In genomic region chr6:30617565-30618269, GRCh38 we compare ENCODE assay signal across 7 cellular contexts. TPM values are rescaled to one million over a fixed set of nuclear protein-coding genes. Genes with fewer than 3 reads are reported as not detected.
DNase-seq lines count a peak whose midpoint lies in the region; ATAC-seq, FAIRE-seq and TF ChIP-seq lines count a peak whose summit lies in the region.

MRPS18B (plus strand) TSS chr6:30617840; CDS start chr6:30617866, 26 bp downstream.

- intact Hi-C loops in body of pancreas (cut with DNase I) (no loop called here), gastrocnemius medialis (cut with DNase I; ENCODE audit: low total_unique reads) (loop anchor here (1.0 to 10.0 kb wide), 7 partner anchors 47 to 1207 kb away; partner anchors contain the start of genes ABCF1, DDX39B, DHX16 and GNL1)

- FAIRE-seq in TTC549 (lab: Jason Lieb, UNC): peak; percentile 13

- in situ Hi-C loops in gastrocnemius medialis (cut with MboI; ENCODE audit: low sequenced_read_pairs in 4 of 4): loop anchor here in 1 of 4 donors (25.0 kb wide), 1 partner anchor 1570 kb away; the partner anchor contains the start of genes AGER, AGPAT1, GPSM3 and PBX2

- DNase-seq in NCI-H2107 (lab: John Stamatoyannopoulos, UW) (peak; percentile 80), body of pancreas (peak; percentile 98 to 99 (median 98)), iPS DF 6.9 (ENCODE audit: low read depth, low spot score) (peak; percentile 94), gastrocnemius medialis (peak; percentile 98 to 99)

- WGBS in body of pancreas, 2 donors: 0% methylated on average over 34 of the region's 34 CpGs
- whole genome bisulfite sequencing in iPS DF 6.9 (ENCODE audit: insufficient coverage, insufficient read length): no CpG with 5 or more reads among the region's 34 CpGs

- no peaks in the 10 kb centered on the region for H3K9me3 ChIP-seq in body of pancreas
- H3K9me3 ChIP-seq in iPS DF 6.9 (ENCODE audit: control insufficient read depth, insufficient read depth, low read length): no peaks in the 10 kb centered on the region
- no peaks in the 10 kb centered on the region for H3K9me3 ChIP-seq in gastrocnemius medialis

- H3K36me3 ChIP-seq in body of pancreas (replicated peaks in 1 of 2; ENCODE audit: insufficient read depth in 1 of 2, low read depth in 2 of 2) (peaks cover 0 to 9% of the 10 kb centered on the region in 2 donors), iPS DF 6.9 (ENCODE audit: control insufficient read depth, insufficient read depth, low read length) (peaks cover 15% of the 10 kb centered on the region; the same call in 1 of the 2 replicates), gastrocnemius medialis (peaks cover 3 to 48% of the 10 kb centered on the region in 2 donors)

- TF ChIP-seq CTCF in body of pancreas (IDR thresholded peaks at IDR 0.05): peak in 1 of 7 experiments; percentile 15
- no peak for TF ChIP-seq CTCF in gastrocnemius medialis (IDR thresholded peaks at IDR 0.05 in 4 of 5, conservative IDR thresholded peaks at IDR 0.05 in 1 of 5)

- peak; percentile 49 for ATAC-seq in GM18519 (IDR thresholded peaks at IDR 0.05; ENCODE audit: low FRiP score, unreplicated experiment)
- peak; percentile 38 for ATAC-seq in HG03060 (IDR thresholded peaks at IDR 0.05; ENCODE audit: low read depth, unreplicated experiment)
- ATAC-seq in body of pancreas: peak; percentile 80
- peak; percentile 77 to 84 for ATAC-seq in gastrocnemius medialis

- no peaks in the 10 kb centered on the region for H3K27me3 ChIP-seq in body of pancreas
- no peaks in the 10 kb centered on the region for H3K27me3 ChIP-seq in iPS DF 6.9 (ENCODE audit: control insufficient read depth, insufficient read depth, low read length)
- no peaks in the 10 kb centered on the region for H3K27me3 ChIP-seq in gastrocnemius medialis

- TF ChIP-seq POLR2A in body of pancreas (IDR thresholded peaks at IDR 0.05): peak in 2 of 3 donors; percentile 4 to 51
- peak in 1 of 2 donors; percentile 79 for TF ChIP-seq POLR2A in gastrocnemius medialis (IDR thresholded peaks at IDR 0.05)

- H3K4me1 ChIP-seq in body of pancreas (peaks cover 30% of the 10 kb centered on the region), iPS DF 6.9 (ENCODE audit: control insufficient read depth, insufficient read depth, low read length) (no peaks in the 10 kb centered on the region; the same call in 1 of the 2 replicates), gastrocnemius medialis (peaks cover 27 to 33% of the 10 kb centered on the region in 2 donors)

- H3K4me3 ChIP-seq in body of pancreas (peak within 1 kb of the TSS; percentile 63 to 73), iPS DF 6.9 (ENCODE audit: low read length) (peak within 1 kb of the TSS; percentile 81), gastrocnemius medialis (peak within 1 kb of the TSS; percentile 71 to 89 (median 82))

- H3K27ac ChIP-seq in body of pancreas (peak within 1 kb of the TSS; percentile 95 to 97 (median 96)), iPS DF 6.9 (ENCODE audit: low read length) (peak within 1 kb of the TSS; percentile 1), gastrocnemius medialis (peak within 1 kb of the TSS; percentile 95 to 99 (median 98))

RNA-seq across cellular contexts. Expression of gene MRPS18B, which starts in this region (rescaled TPM):
- total RNA-seq in body of pancreas (10 to 100 TPM; 26.4 to 35.5 TPM), gastrocnemius medialis (100 to 1,000 TPM; 155 to 211 (median 167) TPM)

Comparison
In these comparisons a context has a peak if more than half of its experiments do, and no peak if none do; other contexts are left out.
1. Peak in every context shown above with its lines: DNase-seq, ATAC-seq, H3K4me3 ChIP-seq and H3K27ac ChIP-seq.
2. RNA of gene MRPS18B (total RNA-seq): 155 to 211 TPM in gastrocnemius medialis; 26.4 to 35.5 TPM in body of pancreas; every median in the first group is over 4 times any median in the second.
3. H3K27ac ChIP-seq: peak in every context shown above with its lines; median percentile 98 in gastrocnemius medialis; 96 in body of pancreas; 1 in iPS DF 6.9.